Comparison of ENCODE assay signal across 29 cellular contexts in the genomic region with DNA sequence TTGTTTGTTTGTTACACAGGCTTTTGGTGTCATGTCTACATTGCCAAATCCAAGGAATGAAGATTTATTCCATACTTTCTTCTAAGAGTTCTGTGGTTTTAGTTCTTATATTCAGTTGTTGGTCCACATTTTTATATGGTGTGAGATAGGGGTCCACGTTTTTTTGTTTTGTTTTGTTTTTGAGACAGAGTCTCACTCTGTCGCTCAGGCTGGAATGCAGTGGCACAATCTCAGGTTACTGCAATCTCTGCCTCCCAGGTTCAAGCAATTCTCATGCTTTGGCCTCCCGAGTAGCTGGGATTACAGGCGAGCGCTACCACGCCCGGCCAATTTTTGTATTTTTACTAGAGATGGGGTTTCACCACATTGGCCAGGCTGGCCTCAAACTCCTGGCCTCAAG.
"Had no signal": no experiment of that assay in that cellular context is flagged by ENCODE, and none has a peak within 500 bp of the region (broad histone marks: within the 10 kb centered on the region; RNA-seq: fewer than 3 reads in every experiment).

No MANE protein-coding gene starts in this region.

- H3K4me1 ChIP-seq: uterus had no signal

- H3K9me3 ChIP-seq: ovary, psoas muscle, right lobe of liver, sigmoid colon, stomach, thoracic aorta, thyroid gland, upper lobe of right lung, uterus had no signal

- H3K4me1 Mint-ChIP-seq: nephron progenitor cell, neural crest cell had no signal

- DNase-seq: naive thymus-derived CD8-positive, alpha-beta T cell; nephron progenitor cell; occipital lobe; ovary; posterior cingulate gyrus; psoas muscle; right cardiac atrium; right lobe of liver; sigmoid colon; small intestine; stimulated activated CD4-positive, alpha-beta T cell treated with anti-CD3 and anti-CD28 coated beads, Interleukin-15, amount 100 ng/mL, for 24 hours; stimulated activated CD4-positive, alpha-beta T cell treated with anti-CD3 and anti-CD28 coated beads, Interleukin-2, amount 100 ng/mL, for 24 hours; stimulated activated CD4-positive, alpha-beta T cell treated with anti-CD3 and anti-CD28 coated beads, Interleukin-2, amount 100 ng/mL, for 48 hours; stimulated activated CD4-positive, alpha-beta T cell treated with anti-CD3 and anti-CD28 coated beads, Interleukin-4, amount 100 ng/mL, for 24 hours; stimulated activated naive B cell treated with anti-CD40 and anti-IgM and Interleukin-4, amounts not matched to agents 10 μg/mL and 1 μg/mL and 100 μg/mL, for 72 hours; stimulated activated naive CD4-positive, alpha-beta T cell treated with Interleukin-2 at 50 U/mL for 16 hours; stomach; thyroid gland; upper lobe of right lung; uterus had no signal

- H2AFZ ChIP-seq: parathyroid adenoma had no signal

- H3K4me3 Mint-ChIP-seq: natural killer cell treated with Interleukin-12 subunit alpha and Interleukin-12 subunit beta and Interleukin-15 and Interleukin-18, amount 100 ng/mL, for 72 hours; nephron progenitor cell; neural crest cell; stimulated activated effector memory CD8-positive, alpha-beta T cell treated with anti-CD3 and anti-CD28 coated beads, Interleukin-12 subunit alpha, Interleukin-12 subunit beta, amount 100 ng/mL, for 72 hours; stimulated activated naive B cell treated with anti-CD40 and anti-IgM and Interleukin-4, amounts not matched to agents 10 μg/mL and 1 μg/mL and 100 μg/mL, for 72 hours; stimulated activated naive CD8-positive, alpha-beta T cell treated with anti-CD3 and anti-CD28 coated beads, Interleukin-15, Interleukin-2, amounts not matched to agents 100 ng/mL and 50 ng/mL, for 24 hours; type B pancreatic cell had no signal

- H3K27ac ChIP-seq: ovary, parathyroid adenoma, psoas muscle, right lobe of liver, sigmoid colon, stomach, thoracic aorta, thyroid gland, tibial nerve, upper lobe of right lung, uterus had no signal

- H3K9ac ChIP-seq: parathyroid adenoma had no signal

- H3K9me3 Mint-ChIP-seq: natural killer cell treated with Interleukin-12 subunit alpha and Interleukin-12 subunit beta and Interleukin-15 and Interleukin-18, amount 100 ng/mL, for 72 hours had no signal

- ATAC-seq: naive thymus-derived CD8-positive, alpha-beta T cell; natural killer cell treated with Interleukin-12 subunit alpha and Interleukin-12 subunit beta and Interleukin-15 and Interleukin-18, amount 100 ng/mL, for 72 hours; psoas muscle; right cardiac atrium; right lobe of liver; stimulated activated effector memory CD8-positive, alpha-beta T cell treated with anti-CD3 and anti-CD28 coated beads, Interleukin-12 subunit alpha, Interleukin-12 subunit beta, amount 100 ng/mL, for 72 hours; stimulated activated naive B cell treated with anti-CD40 and anti-IgM and Interleukin-4, amounts not matched to agents 10 μg/mL and 1 μg/mL and 100 μg/mL, for 72 hours had no signal

- H3K27me3 Mint-ChIP-seq: naive thymus-derived CD8-positive, alpha-beta T cell; natural killer cell treated with Interleukin-12 subunit alpha and Interleukin-12 subunit beta and Interleukin-15 and Interleukin-18, amount 100 ng/mL, for 72 hours; progenitor cell of endocrine pancreas; stimulated activated naive B cell treated with anti-CD40 and anti-IgM and Interleukin-4, amounts not matched to agents 10 μg/mL and 1 μg/mL and 100 μg/mL, for 72 hours; stimulated activated naive CD8-positive, alpha-beta T cell treated with anti-CD3 and anti-CD28 coated beads, Interleukin-15, Interleukin-2, amounts not matched to agents 100 ng/mL and 50 ng/mL, for 24 hours; type B pancreatic cell had no signal

- H3K27me3 ChIP-seq: ovary, right lobe of liver, sigmoid colon, stomach, thyroid gland, tibial nerve, upper lobe of right lung, uterus had no signal

- H3K27ac Mint-ChIP-seq: naive thymus-derived CD8-positive, alpha-beta T cell; natural killer cell treated with Interleukin-12 subunit alpha and Interleukin-12 subunit beta and Interleukin-15 and Interleukin-18, amount 100 ng/mL, for 72 hours; progenitor cell of endocrine pancreas; stimulated activated effector memory CD8-positive, alpha-beta T cell treated with anti-CD3 and anti-CD28 coated beads, Interleukin-12 subunit alpha, Interleukin-12 subunit beta, amount 100 ng/mL, for 72 hours; stimulated activated naive B cell treated with anti-CD40 and anti-IgM and Interleukin-4, amounts not matched to agents 10 μg/mL and 1 μg/mL and 100 μg/mL, for 72 hours; stimulated activated naive CD8-positive, alpha-beta T cell treated with anti-CD3 and anti-CD28 coated beads, Interleukin-15, Interleukin-2, amounts not matched to agents 100 ng/mL and 50 ng/mL, for 24 hours; type B pancreatic cell had no signal

- H3K36me3 ChIP-seq: ovary, right lobe of liver, thoracic aorta, uterus had no signal

- H3K4me3 ChIP-seq: ovary, psoas muscle, right lobe of liver, sigmoid colon, stomach, thoracic aorta, thyroid gland, tibial nerve, upper lobe of right lung, uterus had no signal
